In genomic region chr12:22048351-22049041, GRCh38 we compare ENCODE assay signal across 22 cellular contexts. TPM values are rescaled to one million over a fixed set of nuclear protein-coding genes. Genes with fewer than 3 reads are reported as not detected.
DNase-seq lines count a peak whose midpoint lies in the region; ATAC-seq, FAIRE-seq and TF ChIP-seq lines count a peak whose summit lies in the region.
"Had no signal": no experiment of that assay in that cellular context is flagged by ENCODE, and none has a peak within 500 bp of the region (broad histone marks: within the 10 kb centered on the region; RNA-seq: fewer than 3 reads in every experiment).

No MANE protein-coding gene starts in this region.

- no peaks in the 10 kb centered on the region for H3K9me3 Mint-ChIP-seq in activated naive CD4-positive, alpha-beta T cell treated with anti-CD3 and anti-CD28 coated beads, Interleukin-2, amount 50 U/mL, for 24 hours
- H3K9me3 Mint-ChIP-seq in WTC11, result no peaks in the 10 kb centered on the region
- H3K9me3 Mint-ChIP-seq: activated T-helper 17 cell treated with anti-CD3 and anti-CD28 coated beads, Interleukin-2, amount 50 U/mL, for 72 hours had no signal

- H3K27me3 ChIP-seq in iPS DF 6.9 (ENCODE audit: control insufficient read depth, insufficient read depth, low read length) (no peaks in the 10 kb centered on the region), skeletal muscle satellite cell (ENCODE audit: control insufficient read depth, insufficient read depth, low read length) (no peaks in the 10 kb centered on the region)
- H3K27me3 ChIP-seq: BE2C had no signal

- no peak overlapping the region for H3K27ac Mint-ChIP-seq in activated naive CD4-positive, alpha-beta T cell treated with anti-CD3 and anti-CD28 coated beads, Interleukin-2, amount 50 U/mL, for 24 hours
- peak overlapping the region; percentile 97 for H3K27ac Mint-ChIP-seq in WTC11
- H3K27ac Mint-ChIP-seq: activated CD8-positive, alpha-beta memory T cell treated with anti-CD3 and anti-CD28 coated beads, Interleukin-2, amount 10 ng/mL, durations not matched to agents 7 days and 5 days had no signal

- H3K4me1 ChIP-seq in iPS DF 6.9 (ENCODE audit: control insufficient read depth, insufficient read depth, low read length), result peaks cover 2% of the 10 kb centered on the region; the same call in 1 of the 2 replicates
- H3K4me1 ChIP-seq in skeletal muscle satellite cell (ENCODE audit: control insufficient read depth, insufficient read depth, low read length), result peaks cover 4% of the 10 kb centered on the region
- H3K4me1 ChIP-seq: BE2C had no signal

- no peak for DNase-seq in activated naive CD4-positive, alpha-beta T cell treated with Interleukin-2 at 50 U/mL for 16 hours
- no peak for DNase-seq in WTC11 (ENCODE audit: low spot score)
- DNase-seq in iPS DF 6.9 (ENCODE audit: low read depth, low spot score), result peak; percentile 29
- DNase-seq in RCC 7860 (ENCODE audit: low spot score), result no peak
- no peak for DNase-seq in NCI-H1930 (lab: John Stamatoyannopoulos, UW)
- DNase-seq: 8988T; activated CD4-positive, alpha-beta T cell treated with anti-CD3 and anti-CD28 coated beads for 4 hours; activated CD8-positive, alpha-beta memory T cell treated with anti-CD3 and anti-CD28 coated beads, Interleukin-2, amount 10 ng/mL, durations not matched to agents 7 days and 5 days; BE2C; GF-D8; MV-4-11; NCI-H1694 treated with DMSO at 0.1 percent for 48 hours; NCI-H345; stimulated activated CD4-positive, alpha-beta T cell treated with anti-CD3 and anti-CD28 coated beads, Interleukin-4, amount 100 ng/mL, for 1 hour had no signal

- no peak overlapping the region for H3K4me3 ChIP-seq in iPS DF 6.9 (ENCODE audit: low read length)
- no peak overlapping the region for H3K4me3 ChIP-seq in skeletal muscle satellite cell (ENCODE audit: low read length)
- H3K4me3 ChIP-seq: skin epidermis had no signal

- H3K27ac ChIP-seq in iPS DF 6.9 (ENCODE audit: low read length), result no peak overlapping the region
- H3K27ac ChIP-seq: HL-60 had no signal

- H3K36me3 ChIP-seq in iPS DF 6.9 (ENCODE audit: control insufficient read depth, insufficient read depth, low read length) (no peaks in the 10 kb centered on the region), skeletal muscle satellite cell (ENCODE audit: insufficient read depth, low read length) (no peaks in the 10 kb centered on the region)
- H3K36me3 ChIP-seq: BE2C had no signal

- no CpG with 5 or more reads among the region's 4 CpGs for WGBS in iPS DF 6.9 (ENCODE audit: insufficient coverage, insufficient read length)

- no peak for FAIRE-seq in RCC 7860 (lab: Jason Lieb, UNC)
- FAIRE-seq: bronchial epithelial cell, GM12891 had no signal

- CTCF ChIA-PET in WTC11 (lab: Charles Lee), result interaction anchor here (1.6 kb wide), 1 partner anchor 351 kb away, joined by 7 read pairs; no protein-coding TSS in a partner anchor

- no peaks in the 10 kb centered on the region for H3K27me3 Mint-ChIP-seq in activated naive CD4-positive, alpha-beta T cell treated with anti-CD3 and anti-CD28 coated beads, Interleukin-2, amount 50 U/mL, for 24 hours
- no peaks in the 10 kb centered on the region for H3K27me3 Mint-ChIP-seq in WTC11 (ENCODE audit: low read depth)
- H3K27me3 Mint-ChIP-seq: activated CD8-positive, alpha-beta memory T cell treated with anti-CD3 and anti-CD28 coated beads, Interleukin-2, amount 10 ng/mL, durations not matched to agents 7 days and 5 days; activated T-helper 17 cell treated with anti-CD3 and anti-CD28 coated beads, Interleukin-2, amount 50 U/mL, for 72 hours had no signal

- H3K4me2 ChIP-seq in skeletal muscle satellite cell (ENCODE audit: low read length), result peak overlapping the region; percentile 95

- POLR2A ChIA-PET in WTC11 (lab: Charles Lee), result no interaction called here

- H3K4me1 Mint-ChIP-seq in activated naive CD4-positive, alpha-beta T cell treated with anti-CD3 and anti-CD28 coated beads, Interleukin-2, amount 50 U/mL, for 24 hours, result peaks cover 52% of the 10 kb centered on the region
- H3K4me1 Mint-ChIP-seq in WTC11, result peaks cover 49% of the 10 kb centered on the region

- H3K9me3 ChIP-seq in iPS DF 6.9 (ENCODE audit: control insufficient read depth, insufficient read depth, low read length) (no peaks in the 10 kb centered on the region), skeletal muscle satellite cell (replicated peaks; ENCODE audit: low read length) (no peaks in the 10 kb centered on the region)
- H3K9me3 ChIP-seq: BE2C had no signal

- peak overlapping the region; percentile 42 for H3K4me3 Mint-ChIP-seq in activated naive CD4-positive, alpha-beta T cell treated with anti-CD3 and anti-CD28 coated beads, Interleukin-2, amount 50 U/mL, for 24 hours
- peak overlapping the region; percentile 94 for H3K4me3 Mint-ChIP-seq in WTC11

- H3K9ac ChIP-seq in skeletal muscle satellite cell (ENCODE audit: low read depth, low read length), result no peak overlapping the region

- TF ChIP-seq CTCF in WTC11 (IDR thresholded peaks at IDR 0.05), result no peak

- ATAC-seq in WTC11 (peak; percentile 32), GM21381 (IDR thresholded peaks at IDR 0.05; ENCODE audit: unreplicated experiment) (no peak)
- ATAC-seq: activated CD8-positive, alpha-beta memory T cell treated with anti-CD3 and anti-CD28 coated beads, Interleukin-2, amount 10 ng/mL, durations not matched to agents 7 days and 5 days; activated T-helper 17 cell treated with anti-CD3 and anti-CD28 coated beads, Interleukin-2, amount 50 U/mL, for 72 hours had no signal

- peaks cover 4% of the 10 kb centered on the region for H3K36me3 Mint-ChIP-seq in activated naive CD4-positive, alpha-beta T cell treated with anti-CD3 and anti-CD28 coated beads, Interleukin-2, amount 50 U/mL, for 24 hours
- peaks cover 8% of the 10 kb centered on the region for H3K36me3 Mint-ChIP-seq in WTC11

TF ChIP-seq in WTC11, 78 proteins besides CTCF, POLR2A, EP300 and RAD21:
- TF ChIP-seq ZNF121 (CRISPR knock-in tag; IDR thresholded peaks at IDR 0.05), result no peak
- TF ChIP-seq SMAD4 (CRISPR knock-in tag; IDR thresholded peaks at IDR 0.05), result no peak
- TF ChIP-seq PRDM15 (CRISPR knock-in tag; IDR thresholded peaks at IDR 0.05), result no peak
- TF ChIP-seq ZSCAN18 (CRISPR knock-in tag; IDR thresholded peaks at IDR 0.05), result no peak
- peak; percentile 94 for TF ChIP-seq ETV6 (CRISPR knock-in tag; IDR thresholded peaks at IDR 0.05)
- no peak for TF ChIP-seq PRRX2 (CRISPR knock-in tag; IDR thresholded peaks at IDR 0.05)

RNA-seq across cellular contexts. Expression of gene CMAS, which starts 2.5 kb away (rescaled TPM):
- 68.6 to 71.6 TPM (median 69.0 TPM) in 3 replicates for total RNA-seq in WTC11 (2021)
- total RNA-seq in skeletal muscle satellite cell (2012; rRNA removed), result 17.9 and 24.1 TPM in 2 replicates
